11 cellular contexts compared by ENCODE assay signal in genomic region chr9:17735859-17736258, GRCh38.
"Had no signal": no experiment of that assay in that cellular context is flagged by ENCODE, and none has a peak within 500 bp of the region (broad histone marks: within the 10 kb centered on the region; RNA-seq: fewer than 3 reads in every experiment).

No MANE protein-coding gene starts in this region.

- H3K4me3 ChIP-seq: GM23248, HAP-1 had no signal

- H3K27ac ChIP-seq: GM23248, HL-60, KMS-11 had no signal

- H3K4me3 Mint-ChIP-seq: HFFc6, IgD-negative memory B cell had no signal

- DNase-seq: GM23248, GOT3, H7, HFFc6, KBM-7 had no signal

- ATAC-seq: HCT116, HepG2 had no signal

- H3K9me3 ChIP-seq: HAP-1 had no signal

- H3K4me2 ChIP-seq: KMS-11 had no signal

- H3K9me3 Mint-ChIP-seq: HFFc6 had no signal

- H3K4me1 ChIP-seq: HAP-1 had no signal

- H3K27ac Mint-ChIP-seq: HFFc6, IgD-negative memory B cell had no signal

- H3K27me3 Mint-ChIP-seq: IgD-negative memory B cell had no signal

- H3K36me3 ChIP-seq: HAP-1 had no signal

- H2AFZ ChIP-seq: GM23248 had no signal

- H3K4me1 Mint-ChIP-seq: IgD-negative memory B cell had no signal

- H3K36me3 Mint-ChIP-seq: IgD-negative memory B cell had no signal
